28 cellular contexts compared by ENCODE assay signal in genomic region chr7:76224695-76225094, GRCh38. TPM values are rescaled to one million over a fixed set of nuclear protein-coding genes. Genes with fewer than 3 reads are reported as not detected.
"Had no signal": no experiment of that assay in that cellular context is flagged by ENCODE, and none has a peak within 500 bp of the region (broad histone marks: within the 10 kb centered on the region; RNA-seq: fewer than 3 reads in every experiment).

No MANE protein-coding gene starts in this region.

- DNase-seq: activated CD4-positive, CD25-positive, alpha-beta regulatory T cell; activated CD4-positive, CD25-positive, alpha-beta regulatory T cell treated with anti-CD3 and anti-CD28 coated beads, Interleukin-2, amount 50 U/mL, for 72 hours; activated effector memory CD4-positive, alpha-beta T cell treated with anti-CD3 and anti-CD28 coated beads, Interleukin-2, amount 50 U/mL, for 16 hours; amygdala; aorta; body of pancreas; caudate nucleus; cortex of kidney; effector CD4-positive, alpha-beta T cell; foreskin keratinocyte; gastrocnemius medialis; glutamatergic neuron had no signal

- H3K4me1 Mint-ChIP-seq: activated CD4-positive, alpha-beta T cell treated with anti-CD3 and anti-CD28 coated beads for 36 hours; activated CD4-positive, alpha-beta T cell treated with anti-CD3 and anti-CD28 coated beads, Interleukin-2, amount 10 ng/mL, durations not matched to agents 24 days and 14 days; activated CD8-positive, alpha-beta memory T cell treated with anti-CD3 and anti-CD28 coated beads, Interleukin-2, amount 10 ng/mL, durations not matched to agents 7 days and 5 days; activated naive CD4-positive, alpha-beta T cell treated with anti-CD3 and anti-CD28 coated beads, Interleukin-2, amount 50 U/mL, for 24 hours; activated naive CD8-positive, alpha-beta T cell treated with anti-CD3 and anti-CD28 coated beads for 36 hours; activated naive CD8-positive, alpha-beta T cell treated with anti-CD3 and anti-CD28 coated beads, Interleukin-2, amount 50 U/mL, for 24 hours had no signal

- H3K9me3 Mint-ChIP-seq: activated CD4-positive, alpha-beta memory T cell treated with anti-CD3 and anti-CD28 coated beads for 36 hours; activated CD4-positive, alpha-beta T cell treated with anti-CD3 and anti-CD28 coated beads, Interleukin-2, amount 10 ng/mL, durations not matched to agents 24 days and 14 days; activated naive CD4-positive, alpha-beta T cell treated with anti-CD3 and anti-CD28 coated beads for 36 hours; activated naive CD4-positive, alpha-beta T cell treated with anti-CD3 and anti-CD28 coated beads, Interleukin-2, amount 50 U/mL, for 24 hours; activated naive CD8-positive, alpha-beta T cell treated with anti-CD3 and anti-CD28 coated beads for 36 hours; activated naive CD8-positive, alpha-beta T cell treated with anti-CD3 and anti-CD28 coated beads, Interleukin-2, amount 50 U/mL, for 24 hours; activated T-helper 1 cell treated with anti-CD3 and anti-CD28 coated beads, Interleukin-12 subunit alpha, Interleukin-12 subunit beta, Interleukin-2, Interleukin-4 antibody, amounts not matched to agents 30 ng/mL and 10 ng/mL and 1 ng/mL, durations not matched to agents 14 hours and 24 hours and 36 hours; activated T-helper 2 cell treated with anti-CD3 and anti-CD28 coated beads, Interferon-gamma antibody, Interleukin-2, Interleukin-4, amounts not matched to agents 10 μg/mL and 5 μg/mL and 100 μg/mL, durations not matched to agents 14 hours and 24 hours and 36 hours had no signal

- H3K27ac Mint-ChIP-seq: activated CD4-positive, alpha-beta memory T cell treated with anti-CD3 and anti-CD28 coated beads for 36 hours; activated CD4-positive, alpha-beta T cell treated with anti-CD3 and anti-CD28 coated beads for 36 hours; activated CD4-positive, alpha-beta T cell treated with anti-CD3 and anti-CD28 coated beads, Interleukin-2, amount 10 ng/mL, durations not matched to agents 24 days and 14 days; activated CD8-positive, alpha-beta memory T cell treated with anti-CD3 and anti-CD28 coated beads, Interleukin-2, amount 10 ng/mL, durations not matched to agents 7 days and 5 days; activated CD8-positive, alpha-beta T cell treated with anti-CD3 and anti-CD28 coated beads, Interleukin-2, amount 10 ng/mL, durations not matched to agents 7 days and 5 days; activated naive CD4-positive, alpha-beta T cell treated with anti-CD3 and anti-CD28 coated beads for 36 hours; activated naive CD4-positive, alpha-beta T cell treated with anti-CD3 and anti-CD28 coated beads, Interleukin-2, amount 50 U/mL, for 24 hours; activated naive CD8-positive, alpha-beta T cell treated with anti-CD3 and anti-CD28 coated beads for 36 hours; activated naive CD8-positive, alpha-beta T cell treated with anti-CD3 and anti-CD28 coated beads, Interleukin-2, amount 50 U/mL, for 24 hours; activated T-helper 1 cell treated with anti-CD3 and anti-CD28 coated beads, Interleukin-12 subunit alpha, Interleukin-12 subunit beta, Interleukin-2, Interleukin-4 antibody, amounts not matched to agents 30 ng/mL and 10 ng/mL and 1 ng/mL, durations not matched to agents 14 hours and 24 hours and 36 hours; activated T-helper 2 cell treated with anti-CD3 and anti-CD28 coated beads, Interferon-gamma antibody, Interleukin-2, Interleukin-4, amounts not matched to agents 10 μg/mL and 5 μg/mL and 100 μg/mL, durations not matched to agents 14 hours and 24 hours and 36 hours; effector memory CD8-positive, alpha-beta T cell had no signal

- H3K27ac ChIP-seq: adrenal gland, body of pancreas, esophagus muscularis mucosa, foreskin keratinocyte, gastrocnemius medialis, heart left ventricle had no signal

- H3K36me3 Mint-ChIP-seq: activated CD4-positive, alpha-beta memory T cell treated with anti-CD3 and anti-CD28 coated beads for 36 hours; activated CD8-positive, alpha-beta memory T cell treated with anti-CD3 and anti-CD28 coated beads, Interleukin-2, amount 10 ng/mL, durations not matched to agents 7 days and 5 days; activated naive CD4-positive, alpha-beta T cell treated with anti-CD3 and anti-CD28 coated beads, Interleukin-2, amount 50 U/mL, for 24 hours; activated naive CD8-positive, alpha-beta T cell treated with anti-CD3 and anti-CD28 coated beads for 36 hours had no signal

- H3K27me3 ChIP-seq: body of pancreas, foreskin keratinocyte had no signal

- H3K9me3 ChIP-seq: adrenal gland, body of pancreas, esophagus muscularis mucosa, gastrocnemius medialis, heart left ventricle had no signal

- H3K4me3 Mint-ChIP-seq: activated CD4-positive, alpha-beta memory T cell treated with anti-CD3 and anti-CD28 coated beads for 36 hours; activated CD4-positive, alpha-beta T cell treated with anti-CD3 and anti-CD28 coated beads for 36 hours; activated CD4-positive, alpha-beta T cell treated with anti-CD3 and anti-CD28 coated beads, Interleukin-2, amount 10 ng/mL, durations not matched to agents 24 days and 14 days; activated CD8-positive, alpha-beta memory T cell treated with anti-CD3 and anti-CD28 coated beads, Interleukin-2, amount 10 ng/mL, durations not matched to agents 7 days and 5 days; activated CD8-positive, alpha-beta T cell treated with anti-CD3 and anti-CD28 coated beads, Interleukin-2, amount 10 ng/mL, durations not matched to agents 7 days and 5 days; activated naive CD4-positive, alpha-beta T cell treated with anti-CD3 and anti-CD28 coated beads for 36 hours; activated naive CD4-positive, alpha-beta T cell treated with anti-CD3 and anti-CD28 coated beads, Interleukin-2, amount 50 U/mL, for 24 hours; activated naive CD8-positive, alpha-beta T cell treated with anti-CD3 and anti-CD28 coated beads for 36 hours; activated naive CD8-positive, alpha-beta T cell treated with anti-CD3 and anti-CD28 coated beads, Interleukin-2, amount 50 U/mL, for 24 hours; activated T-helper 1 cell treated with anti-CD3 and anti-CD28 coated beads, Interleukin-12 subunit alpha, Interleukin-12 subunit beta, Interleukin-2, Interleukin-4 antibody, amounts not matched to agents 30 ng/mL and 10 ng/mL and 1 ng/mL, durations not matched to agents 14 hours and 24 hours and 36 hours; effector memory CD8-positive, alpha-beta T cell had no signal

- H3K36me3 ChIP-seq: adrenal gland, esophagus muscularis mucosa, gastrocnemius medialis, heart left ventricle had no signal

- H3K4me1 ChIP-seq: foreskin keratinocyte, gastrocnemius medialis, heart left ventricle had no signal

- ATAC-seq: activated CD4-positive, alpha-beta T cell treated with anti-CD3 and anti-CD28 coated beads for 36 hours; activated naive CD8-positive, alpha-beta T cell treated with anti-CD3 and anti-CD28 coated beads, Interleukin-2, amount 50 U/mL, for 24 hours; body of pancreas; effector memory CD8-positive, alpha-beta T cell; gastrocnemius medialis had no signal

- H3K4me3 ChIP-seq: adrenal gland, body of pancreas, esophagus muscularis mucosa, gastrocnemius medialis, heart left ventricle had no signal

RNA-seq across cellular contexts. Expression of gene SRRM3, which starts 23.0 kb away (rescaled TPM):
- total RNA-seq: activated CD4-positive, alpha-beta memory T cell treated with anti-CD3 and anti-CD28 coated beads for 36 hours; activated CD8-positive, alpha-beta memory T cell treated with anti-CD3 and anti-CD28 coated beads for 36 hours; activated CD8-positive, alpha-beta T cell treated with anti-CD3 and anti-CD28 coated beads, Interleukin-2, amount 10 ng/mL, durations not matched to agents 7 days and 5 days; activated naive CD4-positive, alpha-beta T cell treated with anti-CD3 and anti-CD28 coated beads for 36 hours; activated naive CD8-positive, alpha-beta T cell treated with anti-CD3 and anti-CD28 coated beads for 36 hours; activated T-helper 1 cell treated with anti-CD3 and anti-CD28 coated beads, Interleukin-12 subunit alpha, Interleukin-12 subunit beta, Interleukin-2, Interleukin-4 antibody, amounts not matched to agents 30 ng/mL and 10 ng/mL and 1 ng/mL, durations not matched to agents 14 hours and 24 hours and 36 hours had no signal
